In the genomic region with DNA sequence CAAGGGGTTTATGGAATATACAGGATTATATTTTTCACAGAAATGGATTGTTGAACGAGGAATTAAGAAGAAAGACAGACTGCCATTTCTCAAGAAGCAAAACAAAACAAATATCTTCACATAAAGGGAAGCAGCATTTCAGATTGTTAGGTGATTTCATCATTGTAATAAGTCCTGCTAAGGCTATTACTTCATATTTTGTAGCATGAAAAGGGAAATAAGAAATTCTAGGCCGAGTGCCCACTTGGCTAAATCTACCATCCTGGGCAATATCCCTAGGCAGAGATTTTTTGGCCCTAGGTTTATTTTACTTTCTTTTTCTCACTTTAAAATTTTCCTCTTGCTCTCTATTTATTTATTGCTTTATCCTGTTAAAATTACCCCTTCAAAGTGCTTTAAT, we compare ENCODE assay signal across 13 cellular contexts.
DNase-seq lines count a peak whose midpoint lies in the region; ATAC-seq and TF ChIP-seq lines count a peak whose summit lies in the region.
"Had no signal": no experiment of that assay in that cellular context is flagged by ENCODE, and none has a peak within 500 bp of the region (broad histone marks: within the 10 kb centered on the region; RNA-seq: fewer than 3 reads in every experiment).

No MANE protein-coding gene starts in this region.

- ATAC-seq in foreskin keratinocyte (no peak), GM18873 (IDR thresholded peaks at IDR 0.05; ENCODE audit: low FRiP score, unreplicated experiment) (no peak), HG02970 (IDR thresholded peaks at IDR 0.05; ENCODE audit: low FRiP score, unreplicated experiment) (no peak)
- no peak for ATAC-seq in naive thymus-derived CD8-positive, alpha-beta T cell

- no peaks in the 10 kb centered on the region for H3K36me3 Mint-ChIP-seq in naive thymus-derived CD8-positive, alpha-beta T cell
- H3K36me3 Mint-ChIP-seq: neural progenitor cell had no signal

- no peaks in the 10 kb centered on the region for H3K4me1 Mint-ChIP-seq in naive thymus-derived CD8-positive, alpha-beta T cell
- H3K4me1 Mint-ChIP-seq: central memory CD8-positive, alpha-beta T cell; neural progenitor cell had no signal

- no peaks in the 10 kb centered on the region for H3K9me3 ChIP-seq in adipocyte (ENCODE audit: control insufficient read depth, low read length)

- no peaks in the 10 kb centered on the region for H3K27me3 Mint-ChIP-seq in naive thymus-derived CD8-positive, alpha-beta T cell
- H3K27me3 Mint-ChIP-seq: central memory CD8-positive, alpha-beta T cell had no signal

- H3K9ac ChIP-seq in adipocyte (ENCODE audit: low read length), result peak overlapping the region; percentile 65
- no peak overlapping the region for H3K9ac ChIP-seq in rectal smooth muscle tissue (ENCODE audit: low read length)
- H3K9ac ChIP-seq: neural progenitor cell had no signal

- H3K36me3 ChIP-seq in adipocyte (ENCODE audit: control insufficient read depth, insufficient read depth, low read length, severe bottlenecking) (no peaks in the 10 kb centered on the region), rectal smooth muscle tissue (ENCODE audit: control insufficient read depth, insufficient read depth, low read length) (no peaks in the 10 kb centered on the region)
- H3K36me3 ChIP-seq: neural progenitor cell had no signal

- no peak overlapping the region for H3K4me3 Mint-ChIP-seq in naive thymus-derived CD8-positive, alpha-beta T cell
- H3K4me3 Mint-ChIP-seq: central memory CD8-positive, alpha-beta T cell; neural progenitor cell; T-helper 2 cell treated with Interferon-gamma antibody and Interleukin-4, amounts not matched to agents 5 μg/mL and 100 μg/mL, for 36 hours had no signal

- TF ChIP-seq CTCF in foreskin keratinocyte (conservative IDR thresholded peaks at IDR 0.05), result no peak

- peak; percentile 28 for DNase-seq in HCEC 1CT
- DNase-seq in adipocyte (ENCODE audit: low read depth), result peak; percentile 90
- DNase-seq in foreskin keratinocyte, result no peak
- no peak for DNase-seq in ecto neural progenitor cell (ENCODE audit: low spot score)
- no peak for DNase-seq in naive thymus-derived CD8-positive, alpha-beta T cell
- DNase-seq: activated CD8-positive, alpha-beta memory T cell treated with anti-CD3 and anti-CD28 coated beads, Interleukin-2, amount 50 U/mL, for 48 hours; NCI-H524 had no signal

- peaks cover 0 to 7% (median 0%) of the 10 kb centered on the region in 9 donors for H3K9me3 Mint-ChIP-seq in naive thymus-derived CD8-positive, alpha-beta T cell
- H3K9me3 Mint-ChIP-seq: neural progenitor cell; T-helper 2 cell treated with Interferon-gamma antibody and Interleukin-4, amounts not matched to agents 5 μg/mL and 100 μg/mL, for 36 hours had no signal

- H3K4me1 ChIP-seq in adipocyte (ENCODE audit: control insufficient read depth, insufficient read depth, low read length) (peaks cover 34% of the 10 kb centered on the region), foreskin keratinocyte (peaks cover 13% of the 10 kb centered on the region), rectal smooth muscle tissue (ENCODE audit: control insufficient read depth, insufficient read depth, low read length) (peaks cover 7% of the 10 kb centered on the region)
- H3K4me1 ChIP-seq: neural progenitor cell had no signal

- POLR2A ChIA-PET in naive thymus-derived CD8-positive, alpha-beta T cell (lab: Charles Lee), result no interaction called here

- H3K27ac ChIP-seq in foreskin keratinocyte (peak overlapping the region; percentile 2), rectal smooth muscle tissue (ENCODE audit: low read depth, low read length) (peak overlapping the region; percentile 40)
- H3K27ac ChIP-seq: neural progenitor cell had no signal

- H3K27me3 ChIP-seq in adipocyte (replicated peaks; ENCODE audit: control insufficient read depth, insufficient read depth, low read length) (no peaks in the 10 kb centered on the region), foreskin keratinocyte (no peaks in the 10 kb centered on the region), rectal smooth muscle tissue (ENCODE audit: control insufficient read depth, insufficient read depth, low read length) (no peaks in the 10 kb centered on the region)
- H3K27me3 ChIP-seq: neural progenitor cell had no signal

- H3K4me3 ChIP-seq in adipocyte (ENCODE audit: low read length) (peak overlapping the region; percentile 61), rectal smooth muscle tissue (ENCODE audit: low read length) (no peak overlapping the region)
- H3K4me3 ChIP-seq: neural progenitor cell had no signal

- H3K27ac Mint-ChIP-seq in naive thymus-derived CD8-positive, alpha-beta T cell, result no peak overlapping the region
- H3K27ac Mint-ChIP-seq: neural progenitor cell; T-helper 2 cell treated with Interferon-gamma antibody and Interleukin-4, amounts not matched to agents 5 μg/mL and 100 μg/mL, for 36 hours had no signal

Comparison
In these comparisons a context has a peak if more than half of its experiments do, and no peak if none do; other contexts are left out.
1. DNase-seq: peak in HCEC 1CT (single experiment) and adipocyte (single experiment); none in foreskin keratinocyte (0 of 2), ecto neural progenitor cell (single experiment) and naive thymus-derived CD8-positive, alpha-beta T cell (0 of 10).